ENCODE assay signal across 2 cellular contexts in the genomic region with DNA sequence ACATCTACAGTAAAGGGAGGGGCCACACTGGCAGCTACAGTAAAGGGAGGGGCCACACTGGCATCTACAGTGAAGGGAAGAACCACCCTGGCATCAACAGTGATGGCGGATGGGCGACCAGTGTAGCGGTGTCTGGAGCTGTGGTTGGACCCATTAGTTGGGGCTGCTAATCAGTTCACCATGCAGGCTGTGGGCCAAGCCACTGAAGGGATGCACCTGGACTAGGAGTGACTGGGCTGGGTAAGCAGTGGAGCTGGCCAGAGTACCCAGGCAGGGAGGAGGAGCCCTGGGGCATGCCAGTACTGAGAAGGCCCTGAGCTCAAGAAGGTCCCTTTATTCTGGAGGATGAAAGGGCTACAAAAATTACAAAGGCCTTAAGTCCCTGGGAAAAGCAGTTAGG. TPM values are rescaled to one million over a fixed set of nuclear protein-coding genes. Genes with fewer than 3 reads are reported as not detected.
"Had no signal": no experiment of that assay in that cellular context is flagged by ENCODE, and none has a peak within 500 bp of the region (broad histone marks: within the 10 kb centered on the region; RNA-seq: fewer than 3 reads in every experiment).

No MANE protein-coding gene starts in this region.

RNA-seq across cellular contexts. Expression of a gene that starts 37.0 kb away (rescaled TPM):
- total RNA-seq: MCF 10A, Right ventricle myocardium inferior had no signal
